Comparison of ENCODE assay signal across 1 cellular context in the genomic region with DNA sequence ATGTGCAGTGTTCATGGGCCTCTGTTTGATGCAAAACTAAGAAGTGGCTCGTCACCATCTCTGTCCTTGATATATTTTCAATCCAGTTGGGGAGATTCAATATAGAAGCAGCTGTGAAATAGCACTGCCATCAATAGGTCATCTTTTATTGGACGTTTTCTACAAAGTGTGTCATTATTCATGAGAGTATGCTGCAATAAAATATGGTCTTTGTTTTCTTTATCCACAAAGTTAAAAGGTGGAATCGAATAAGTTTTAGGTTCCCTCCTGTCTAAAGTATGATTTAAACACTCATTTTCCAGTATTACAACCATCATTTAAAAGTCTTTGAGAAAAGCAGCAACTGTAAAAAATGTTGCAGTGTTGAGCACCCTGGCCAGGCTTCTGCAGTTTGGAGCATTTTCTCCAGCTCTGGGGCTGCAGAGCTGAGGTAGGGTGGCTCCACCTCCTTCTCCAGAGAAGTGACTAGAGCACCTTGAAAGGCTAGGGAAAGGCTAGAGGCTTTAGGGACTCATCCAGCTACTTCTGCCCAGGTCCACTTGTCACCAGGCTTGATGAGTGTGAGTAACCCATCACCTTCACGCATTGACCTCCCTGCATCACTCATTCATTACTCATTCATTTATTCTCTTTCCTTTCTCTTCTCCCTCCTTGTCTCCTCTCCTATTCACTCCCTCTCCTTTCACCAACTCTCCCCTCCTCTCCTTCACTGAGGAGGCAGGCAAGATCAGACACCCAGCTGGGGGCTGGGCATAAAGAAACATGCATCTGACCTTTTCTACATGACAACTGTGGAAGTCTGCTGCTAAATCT.
TF ChIP-seq lines count a peak whose summit lies in the region.

No MANE protein-coding gene starts in this region.

TF ChIP-seq in liver, 16 proteins besides CTCF, POLR2A, EP300 and RAD21 (continued from another document):
- TF ChIP-seq, protein P1, sequence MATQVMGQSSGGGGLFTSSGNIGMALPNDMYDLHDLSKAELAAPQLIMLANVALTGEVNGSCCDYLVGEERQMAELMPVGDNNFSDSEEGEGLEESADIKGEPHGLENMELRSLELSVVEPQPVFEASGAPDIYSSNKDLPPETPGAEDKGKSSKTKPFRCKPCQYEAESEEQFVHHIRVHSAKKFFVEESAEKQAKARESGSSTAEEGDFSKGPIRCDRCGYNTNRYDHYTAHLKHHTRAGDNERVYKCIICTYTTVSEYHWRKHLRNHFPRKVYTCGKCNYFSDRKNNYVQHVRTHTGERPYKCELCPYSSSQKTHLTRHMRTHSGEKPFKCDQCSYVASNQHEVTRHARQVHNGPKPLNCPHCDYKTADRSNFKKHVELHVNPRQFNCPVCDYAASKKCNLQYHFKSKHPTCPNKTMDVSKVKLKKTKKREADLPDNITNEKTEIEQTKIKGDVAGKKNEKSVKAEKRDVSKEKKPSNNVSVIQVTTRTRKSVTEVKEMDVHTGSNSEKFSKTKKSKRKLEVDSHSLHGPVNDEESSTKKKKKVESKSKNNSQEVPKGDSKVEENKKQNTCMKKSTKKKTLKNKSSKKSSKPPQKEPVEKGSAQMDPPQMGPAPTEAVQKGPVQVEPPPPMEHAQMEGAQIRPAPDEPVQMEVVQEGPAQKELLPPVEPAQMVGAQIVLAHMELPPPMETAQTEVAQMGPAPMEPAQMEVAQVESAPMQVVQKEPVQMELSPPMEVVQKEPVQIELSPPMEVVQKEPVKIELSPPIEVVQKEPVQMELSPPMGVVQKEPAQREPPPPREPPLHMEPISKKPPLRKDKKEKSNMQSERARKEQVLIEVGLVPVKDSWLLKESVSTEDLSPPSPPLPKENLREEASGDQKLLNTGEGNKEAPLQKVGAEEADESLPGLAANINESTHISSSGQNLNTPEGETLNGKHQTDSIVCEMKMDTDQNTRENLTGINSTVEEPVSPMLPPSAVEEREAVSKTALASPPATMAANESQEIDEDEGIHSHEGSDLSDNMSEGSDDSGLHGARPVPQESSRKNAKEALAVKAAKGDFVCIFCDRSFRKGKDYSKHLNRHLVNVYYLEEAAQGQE (IDR thresholded peaks at IDR 0.05), result no peak
- no peak for TF ChIP-seq YY1 (IDR thresholded peaks at IDR 0.05)
- TF ChIP-seq, protein P2, sequence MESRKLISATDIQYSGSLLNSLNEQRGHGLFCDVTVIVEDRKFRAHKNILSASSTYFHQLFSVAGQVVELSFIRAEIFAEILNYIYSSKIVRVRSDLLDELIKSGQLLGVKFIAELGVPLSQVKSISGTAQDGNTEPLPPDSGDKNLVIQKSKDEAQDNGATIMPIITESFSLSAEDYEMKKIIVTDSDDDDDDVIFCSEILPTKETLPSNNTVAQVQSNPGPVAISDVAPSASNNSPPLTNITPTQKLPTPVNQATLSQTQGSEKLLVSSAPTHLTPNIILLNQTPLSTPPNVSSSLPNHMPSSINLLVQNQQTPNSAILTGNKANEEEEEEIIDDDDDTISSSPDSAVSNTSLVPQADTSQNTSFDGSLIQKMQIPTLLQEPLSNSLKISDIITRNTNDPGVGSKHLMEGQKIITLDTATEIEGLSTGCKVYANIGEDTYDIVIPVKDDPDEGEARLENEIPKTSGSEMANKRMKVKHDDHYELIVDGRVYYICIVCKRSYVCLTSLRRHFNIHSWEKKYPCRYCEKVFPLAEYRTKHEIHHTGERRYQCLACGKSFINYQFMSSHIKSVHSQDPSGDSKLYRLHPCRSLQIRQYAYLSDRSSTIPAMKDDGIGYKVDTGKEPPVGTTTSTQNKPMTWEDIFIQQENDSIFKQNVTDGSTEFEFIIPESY (IDR thresholded peaks at IDR 0.05), result no peak
- TF ChIP-seq JUND (IDR thresholded peaks at IDR 0.05), result no peak
- no peak for TF ChIP-seq NR2F2 (IDR thresholded peaks at IDR 0.05)
- no peak for TF ChIP-seq GABPA (IDR thresholded peaks at IDR 0.05 in 1 of 2, conservative IDR thresholded peaks at IDR 0.05 in 1 of 2)
- TF ChIP-seq TAF1 (conservative IDR thresholded peaks at IDR 0.05), result no peak
TF ChIP-seq in liver: peak in this region for 0.
